Comparison of ENCODE assay signal across 8 cellular contexts in genomic region chr22:23786752-23787599, GRCh38.
DNase-seq lines count a peak whose midpoint lies in the region; ATAC-seq and TF ChIP-seq lines count a peak whose summit lies in the region.

TSS of gene SMARCB1 (plus strand) at chr22:23786966. CDS start at chr22:23787170, 204 bp downstream.

- in situ Hi-C loops in GM13976 (cut with MboI; ENCODE audit: low sequenced_read_pairs, unreplicated experiment) (no loop called here), astrocyte of the cerebellum (cut with HindIII; ENCODE audit: low sequenced_read_pairs) (no loop called here)

- peak within 1 kb of the TSS; percentile 86 for H3K4me3 ChIP-seq in astrocyte of the cerebellum (ENCODE audit: low read depth, low read length)
- H3K4me3 ChIP-seq in retinal pigment epithelial cell (ENCODE audit: low read length) = peak within 1 kb of the TSS; percentile 60

- DNase-seq in GM13976 (ENCODE audit: low spot score) (peak; percentile 97), NCI-H1694 (lab: John Stamatoyannopoulos, UW) (peak; percentile 32), T1000 (lab: John Stamatoyannopoulos, UW) (peak; percentile 65), astrocyte of the cerebellum (ENCODE audit: low read depth) (peak; percentile 78), hippocampal formation (lab: John Stamatoyannopoulos, UW) (peak; percentile 67 to 76), retinal pigment epithelial cell (ENCODE audit: low read depth) (peak; percentile 51)

- no peak for TF ChIP-seq CTCF in GM13976 (IDR thresholded peaks at IDR 0.05; ENCODE audit: borderline replicate concordance, control extremely low read depth, extremely low read depth, insufficient read depth, missing control alignments)
- no peak for TF ChIP-seq CTCF in astrocyte of the cerebellum (IDR thresholded peaks at IDR 0.05; ENCODE audit: low read depth, low read length, missing control alignments)
- TF ChIP-seq CTCF in retinal pigment epithelial cell (conservative IDR thresholded peaks at IDR 0.05; ENCODE audit: low read depth, low read length) = no peak

- ATAC-seq in HG02798 (IDR thresholded peaks at IDR 0.05; ENCODE audit: poor library complexity, unreplicated experiment) = peak; percentile 82
- no peak for ATAC-seq in GM18858 (IDR thresholded peaks at IDR 0.05; ENCODE audit: unreplicated experiment)

Comparison
In these comparisons a context has a peak if more than half of its experiments do, and no peak if none do; other contexts are left out.
1. DNase-seq: peak in every context shown above with its lines; median percentile 97 in GM13976; 78 in astrocyte of the cerebellum; 72 in hippocampal formation; 65 in T1000; 51 in retinal pigment epithelial cell; 32 in NCI-H1694.